In genomic region chr22:37329239-37330140, GRCh38 we compare ENCODE assay signal across 17 cellular contexts. TPM values are rescaled to one million over a fixed set of nuclear protein-coding genes. Genes with fewer than 3 reads are reported as not detected.
DNase-seq lines count a peak whose midpoint lies in the region; ATAC-seq, FAIRE-seq and TF ChIP-seq lines count a peak whose summit lies in the region.
"Had no signal": no experiment of that assay in that cellular context is flagged by ENCODE, and none has a peak within 500 bp of the region (broad histone marks: within the 10 kb centered on the region; RNA-seq: fewer than 3 reads in every experiment).

No MANE protein-coding gene starts in this region.

- no peaks in the 10 kb centered on the region for H3K79me1 ChIP-seq in IMR-90 (ENCODE audit: low read depth in 1 of 2, low read length in 2 of 2)

- H3K27me3 Mint-ChIP-seq in neural crest cell (ENCODE audit: low read depth) = peaks cover 94% of the 10 kb centered on the region

- H3K4me2 ChIP-seq in BLaER1 treated with 17β-estradiol and CSF1 and Interleukin-3, amounts not matched to agents 10 nM and 100 nM = peak overlapping the region in 9 of 11 experiments; percentile 43 to 82 (median 68); a peak in 16 of 22 replicates
- H3K4me2 ChIP-seq in IMR-90 (ENCODE audit: low read depth, low read length) = no peak overlapping the region
- H3K4me2 ChIP-seq in hepatocyte = no peak overlapping the region

- TF ChIP-seq POLR2A in IMR-90 (IDR thresholded peaks at IDR 0.05; ENCODE audit: low read depth, low read length) = no peak

- H3K27me3 ChIP-seq in BLaER1 treated with 17β-estradiol and CSF1 and Interleukin-3, amounts not matched to agents 10 nM and 100 nM = peaks cover 64 to 79% (median 70%) of the 10 kb centered on the region in 11 experiments
- H3K27me3 ChIP-seq in IMR-90 (ENCODE audit: control insufficient read depth, insufficient read depth, low read length) = peaks cover 10% of the 10 kb centered on the region
- no peaks in the 10 kb centered on the region for H3K27me3 ChIP-seq in bronchial epithelial cell (ENCODE audit: control insufficient read depth, insufficient read depth, low read length)
- peaks cover 44% of the 10 kb centered on the region for H3K27me3 ChIP-seq in hepatocyte

- DNase-seq in IMR-90 = peak; percentile 31
- peak; percentile 83 for DNase-seq in bronchial epithelial cell (ENCODE audit: low read depth)
- DNase-seq in neural crest cell (ENCODE audit: low read depth, low spot score) = no peak
- DNase-seq in NCI-H2196 treated with DMSO at 0.1 percent for 48 hours (lab: John Stamatoyannopoulos, UW; ENCODE audit: unreplicated experiment) = no peak
- no peak for DNase-seq in hepatocyte (ENCODE audit: low spot score)
- DNase-seq: activated naive CD8-positive, alpha-beta T cell treated with anti-CD3 and anti-CD28 coated beads, Interleukin-2, amount 10 ng/mL, durations not matched to agents 7 days and 5 days; activated T-cell treated with anti-CD3 and anti-CD28 coated beads for 4 hours had no signal

- H3K36me3 ChIP-seq in BLaER1 treated with 17β-estradiol and CSF1 and Interleukin-3, amounts not matched to agents 10 nM and 100 nM = no peaks in the 10 kb centered on the region
- no peaks in the 10 kb centered on the region for H3K36me3 ChIP-seq in IMR-90 (ENCODE audit: control insufficient read depth, insufficient read depth, low read length)
- no peaks in the 10 kb centered on the region for H3K36me3 ChIP-seq in bronchial epithelial cell (ENCODE audit: control insufficient read depth, insufficient read depth, low read length)
- H3K36me3 ChIP-seq in hepatocyte (replicated peaks; ENCODE audit: insufficient read depth, low read depth) = no peaks in the 10 kb centered on the region
- H3K36me3 ChIP-seq: left lung, right atrium auricular region, upper lobe of right lung had no signal

- H3K23ac ChIP-seq in IMR-90 (ENCODE audit: low read depth, low read length) = 0 out of 2 replicates have a peak overlapping the region, but pooled peaks have one; percentile 31

- CTCF ChIA-PET in IMR-90 (lab: Yijun Ruan, JAX) = interaction anchor here (0.8 kb wide), 1 partner anchor 100 kb away, joined by 3 read pairs; no protein-coding TSS in a partner anchor

- no TSS peak for BruUV-seq in IMR-90 (replicated peaks; lab: Mats Ljungman, UMichigan)

- no peak for TF ChIP-seq CTCF in IMR-90 (conservative IDR thresholded peaks at IDR 0.05; ENCODE audit: low read depth, low read length)
- TF ChIP-seq CTCF in bronchial epithelial cell (IDR thresholded peaks at IDR 0.05; ENCODE audit: insufficient read depth, low read length, severe bottlenecking) = no peak
- no peak for TF ChIP-seq CTCF in neural crest cell (conservative IDR thresholded peaks at IDR 0.05)
- no peak for TF ChIP-seq CTCF in hepatocyte (IDR thresholded peaks at IDR 0.05; ENCODE audit: poor library complexity)

- peak overlapping the region; percentile 92 for H3K4ac ChIP-seq in IMR-90 (ENCODE audit: low read depth, low read length)

- H3K4me1 ChIP-seq in BLaER1 treated with 17β-estradiol and CSF1 and Interleukin-3, amounts not matched to agents 10 nM and 100 nM = peaks cover 23 to 41% (median 35%) of the 10 kb centered on the region in 10 experiments
- H3K4me1 ChIP-seq in IMR-90 (ENCODE audit: control insufficient read depth, insufficient read depth, low read length) (peaks cover 18% of the 10 kb centered on the region), hepatocyte (ENCODE audit: insufficient read depth) (peaks cover 21% of the 10 kb centered on the region)
- H3K4me1 ChIP-seq: upper lobe of right lung had no signal

- dilution Hi-C loops in IMR-90 (cut with HindIII; ENCODE audit: low sequenced_read_pairs, unreplicated experiment) = no loop called here

- H3K9me2 ChIP-seq in hepatocyte (replicated peaks; ENCODE audit: insufficient read depth) = no peaks in the 10 kb centered on the region

- peak overlapping the region; percentile 95 for H3K27ac Mint-ChIP-seq in neural crest cell (ENCODE audit: unreplicated experiment)
- H3K27ac Mint-ChIP-seq: activated naive CD8-positive, alpha-beta T cell treated with anti-CD3 and anti-CD28 coated beads, Interleukin-2, amount 10 ng/mL, durations not matched to agents 7 days and 5 days had no signal

- in situ Hi-C loops in IMR-90 (cut with MboI; ENCODE audit: low sequenced_read_pairs) = no loop called here

- peak overlapping the region; percentile 80 for H2AFZ ChIP-seq in IMR-90 (replicated peaks; ENCODE audit: low read length, poor library complexity)
- H2AFZ ChIP-seq in hepatocyte = no peak overlapping the region

- no peak for TF ChIP-seq RAD21 in IMR-90 (IDR thresholded peaks at IDR 0.05; ENCODE audit: low read length)

- peak overlapping the region; percentile 12; the same call in 1 of the 2 replicates for H4K5ac ChIP-seq in IMR-90 (ENCODE audit: low read depth, low read length)

- H3K56ac ChIP-seq in IMR-90 (ENCODE audit: extremely low read depth, insufficient read depth, low read length) = no peak overlapping the region

- H2AK5ac ChIP-seq in IMR-90 (ENCODE audit: low read depth, low read length) = peak overlapping the region; percentile 98

- intact Hi-C loops in IMR-90 (cut with micrococcal nuclease) = no loop called here

- no peak overlapping the region; the same call in 1 of the 2 replicates for H3K18ac ChIP-seq in IMR-90 (ENCODE audit: low read depth, low read length)

- H3K14ac ChIP-seq in IMR-90 (replicated peaks; ENCODE audit: low read depth, low read length) = peak overlapping the region; percentile 50; the same call in 1 of the 2 replicates

- H3K9me3 Mint-ChIP-seq in neural crest cell = no peaks in the 10 kb centered on the region
- H3K9me3 Mint-ChIP-seq: activated naive CD8-positive, alpha-beta T cell treated with anti-CD3 and anti-CD28 coated beads, Interleukin-2, amount 10 ng/mL, durations not matched to agents 7 days and 5 days; naive thymus-derived CD4-positive, alpha-beta T cell had no signal

- H2BK120ac ChIP-seq in IMR-90 (ENCODE audit: low read depth, low read length) = peak overlapping the region; percentile 96

- H2AK9ac ChIP-seq in IMR-90 (replicated peaks; ENCODE audit: low read depth, low read length, poor library complexity) = peak overlapping the region; percentile 91

- H4K8ac ChIP-seq in IMR-90 (ENCODE audit: low read depth in 2 of 2, low read length in 2 of 2) = peak overlapping the region; percentile 83 to 92

- 96% methylated on average over 8 of the region's 14 CpGs; no CpG with 5 or more reads in 1 of the 2 experiments for WGBS in IMR-90 (ENCODE audit: extremely low coverage in 2 of 2, insufficient read length in 1 of 2), 2 experiments
- WGBS in hepatocyte (ENCODE audit: low lambda C conversion rate, missing lambda C conversion rate) = 79% methylated on average over 13 of the region's 14 CpGs

- H2BK20ac ChIP-seq in IMR-90 (ENCODE audit: low read depth, low read length) = peak overlapping the region; percentile 76

- no peaks in the 10 kb centered on the region for H3K79me2 ChIP-seq in hepatocyte

- H3K36me3 Mint-ChIP-seq in neural crest cell (ENCODE audit: low read depth) = no peaks in the 10 kb centered on the region
- H3K36me3 Mint-ChIP-seq: activated naive CD8-positive, alpha-beta T cell treated with anti-CD3 and anti-CD28 coated beads, Interleukin-2, amount 10 ng/mL, durations not matched to agents 7 days and 5 days; naive thymus-derived CD4-positive, alpha-beta T cell had no signal

- H3K4me3 ChIP-seq in BLaER1 treated with 17β-estradiol and CSF1 and Interleukin-3, amounts not matched to agents 10 nM and 100 nM = no peak overlapping the region
- H3K4me3 ChIP-seq in IMR-90 (ENCODE audit: insufficient read depth, low read depth, low read length) (no peak overlapping the region), bronchial epithelial cell (ENCODE audit: low read depth, low read length) (no peak overlapping the region), hepatocyte (no peak overlapping the region)
- H3K4me3 ChIP-seq: left lung, right atrium auricular region, upper lobe of right lung had no signal

- H3K27ac ChIP-seq in BLaER1 treated with 17β-estradiol and CSF1 and Interleukin-3, amounts not matched to agents 10 nM and 100 nM = peak overlapping the region in 4 of 11 experiments; percentile 51 to 66 (median 64); a peak in 7 of 22 replicates
- H3K27ac ChIP-seq in IMR-90 (ENCODE audit: insufficient read depth, low read length) (peak overlapping the region; percentile 29; the same call in 1 of the 2 replicates), hepatocyte (no peak overlapping the region)
- H3K27ac ChIP-seq: C4-2B, left lung, right atrium auricular region, upper lobe of right lung had no signal

- H4K20me1 ChIP-seq in BLaER1 treated with 17β-estradiol and CSF1 and Interleukin-3, amounts not matched to agents 10 nM and 100 nM = peaks cover 0 to 44% (median 4%) of the 10 kb centered on the region in 11 experiments; a peak in 8 of 22 replicates
- H4K20me1 ChIP-seq in IMR-90 (ENCODE audit: insufficient read depth, low read length) (no peaks in the 10 kb centered on the region), hepatocyte (ENCODE audit: insufficient read depth, poor library complexity, severe bottlenecking) (no peaks in the 10 kb centered on the region)

- POLR2A ChIA-PET in IMR-90 (lab: Charles Lee; ENCODE audit: unreplicated experiment) = no interaction called here

- ATAC-seq in IMR-90 (ENCODE audit: low read depth) (no peak), HG02870 (IDR thresholded peaks at IDR 0.05; ENCODE audit: unreplicated experiment) (no peak), HG02981 (IDR thresholded peaks at IDR 0.05; ENCODE audit: unreplicated experiment) (no peak)
- ATAC-seq: naive thymus-derived CD4-positive, alpha-beta T cell had no signal

- H2BK15ac ChIP-seq in IMR-90 (ENCODE audit: low read depth, low read length) = peak overlapping the region; percentile 90; the same call in 2 of the 3 replicates

- H3K4me3 Mint-ChIP-seq in neural crest cell = no peak overlapping the region
- H3K4me3 Mint-ChIP-seq: activated naive CD8-positive, alpha-beta T cell treated with anti-CD3 and anti-CD28 coated beads, Interleukin-2, amount 10 ng/mL, durations not matched to agents 7 days and 5 days; naive thymus-derived CD4-positive, alpha-beta T cell had no signal

- H3K9me3 ChIP-seq in BLaER1 treated with 17β-estradiol and CSF1 and Interleukin-3, amounts not matched to agents 10 nM and 100 nM (replicated peaks in 1 of 11) = no peaks in the 10 kb centered on the region
- H3K9me3 ChIP-seq in IMR-90 (ENCODE audit: control insufficient read depth, insufficient read depth, low read length) = no peaks in the 10 kb centered on the region; the same call in 1 of the 2 replicates
- H3K9me3 ChIP-seq in hepatocyte (ENCODE audit: low read depth) = no peaks in the 10 kb centered on the region
- H3K9me3 ChIP-seq: left lung, right atrium auricular region, upper lobe of right lung had no signal

- peak overlapping the region; percentile 93 for H4K91ac ChIP-seq in IMR-90 (ENCODE audit: insufficient read depth, low read depth, low read length)

- H3K4me1 Mint-ChIP-seq in neural crest cell = peaks cover 13% of the 10 kb centered on the region

- H3K9me1 ChIP-seq in IMR-90 (ENCODE audit: insufficient read depth, low read length) = peaks cover 19% of the 10 kb centered on the region

- FAIRE-seq in bronchial epithelial cell (lab: Jason Lieb, UNC) = no peak
- FAIRE-seq: G401.6, HTR-8/SVneo had no signal

- H3K9ac ChIP-seq in BLaER1 treated with 17β-estradiol and CSF1 and Interleukin-3, amounts not matched to agents 10 nM and 100 nM = peak overlapping the region in 3 of 11 experiments; percentile 4 to 47 (median 32); a peak in 4 of 22 replicates
- H3K9ac ChIP-seq in IMR-90 (ENCODE audit: low read depth, low read length) = no peak overlapping the region

- peak overlapping the region; percentile 76 for H2BK5ac ChIP-seq in IMR-90 (ENCODE audit: low read depth, low read length, poor library complexity, severe bottlenecking)

RNA-seq across cellular contexts. Expression of gene CYTH4, which starts 47.2 kb away (rescaled TPM):
- total RNA-seq in IMR-90 (2012; rRNA removed) (0.28 and 0.36 TPM in 2 replicates), bronchial epithelial cell (not detected in 2 replicates), neural crest cell (not detected in 2 replicates), hepatocyte (0.57 and 0.96 TPM in 2 replicates)
- polyA plus RNA-seq in IMR-90 (2012; rRNA removed) (0.55 and 0.85 TPM in 2 replicates), hepatocyte (0.24 and 0.94 TPM in 2 replicates)
- 0.38 TPM in 2 replicates for polyA plus RNA-seq in IMR-90 (2012; cell fraction: cytosol; rRNA removed)
- 0.68 and 0.84 TPM in 2 replicates for polyA plus RNA-seq in IMR-90 (2012; cell fraction: nucleus; rRNA removed; ENCODE audit: low replicate concordance)

Comparison
In these comparisons a context has a peak if more than half of its experiments do, and no peak if none do; other contexts are left out.
1. H3K4me2 ChIP-seq: peak in BLaER1 treated with 17β-estradiol and CSF1 and Interleukin-3, amounts not matched to agents 10 nM and 100 nM (9 of 11); none in IMR-90 (single experiment) and hepatocyte (single experiment).
2. DNase-seq: peak in IMR-90 (single experiment) and bronchial epithelial cell (single experiment); none in neural crest cell (single experiment), NCI-H2196 treated with DMSO at 0.1 percent for 48 hours (single experiment) and hepatocyte (single experiment).